In genomic region chr9:112620998-112621694, GRCh38 we compare ENCODE assay signal across 1 cellular context.
TF ChIP-seq lines count a peak whose summit lies in the region.

No MANE protein-coding gene starts in this region.

TF ChIP-seq in K562, 482 proteins besides CTCF, POLR2A, EP300 and RAD21 (continued from another document):
- no peak for TF ChIP-seq CUX1 (CRISPR knock-in tag; IDR thresholded peaks at IDR 0.05)
- no peak for TF ChIP-seq GTF2B (IDR thresholded peaks at IDR 0.05; ENCODE audit: extremely low read depth, insufficient read length)
- TF ChIP-seq PYGO2 (tag; IDR thresholded peaks at IDR 0.05): no peak
- no peak for TF ChIP-seq ZBTB12 (CRISPR knock-in tag; IDR thresholded peaks at IDR 0.05)
- TF ChIP-seq MYBL2 (IDR thresholded peaks at IDR 0.05; ENCODE audit: low read depth): no peak
- TF ChIP-seq MYBL2 (CRISPR knock-in tag; IDR thresholded peaks at IDR 0.05; ENCODE audit: borderline replicate concordance): no peak
- 0 out of 2 replicates have a peak, but pooled peaks have one; percentile 10 for TF ChIP-seq C11orf30 (IDR thresholded peaks at IDR 0.05; ENCODE audit: low read depth)
- no peak for TF ChIP-seq CREB3 (tag; conservative IDR thresholded peaks at IDR 0.05; ENCODE audit: low read depth)
